Comparison of ENCODE assay signal across 16 cellular contexts in genomic region chrX:107102980-107103379, GRCh38. TPM values are rescaled to one million over a fixed set of nuclear protein-coding genes. Genes with fewer than 3 reads are reported as not detected.
A peak's percentile ranks its signal among the peaks of the same experiment; 100 is the strongest.
DNase-seq lines count a peak whose midpoint lies in the region; ATAC-seq and TF ChIP-seq lines count a peak whose summit lies in the region.
"Had no signal": no experiment of that assay in that cellular context is flagged by ENCODE, and none has a peak within 500 bp of the region (broad histone marks: within the 10 kb centered on the region; RNA-seq: fewer than 3 reads in every experiment).

No MANE protein-coding gene starts in this region.

- H3K9me3 ChIP-seq in IMR-90 (ENCODE audit: control insufficient read depth, insufficient read depth, low read length) (no peaks in the 10 kb centered on the region), adipocyte (ENCODE audit: control insufficient read depth, low read length) (peaks cover 2% of the 10 kb centered on the region), hepatocyte (ENCODE audit: low read depth) (no peaks in the 10 kb centered on the region)

- H4K20me1 ChIP-seq in IMR-90 (ENCODE audit: insufficient read depth, low read length) (no peaks in the 10 kb centered on the region), hepatocyte (ENCODE audit: insufficient read depth, poor library complexity, severe bottlenecking) (no peaks in the 10 kb centered on the region)

- no peak overlapping the region for H2BK20ac ChIP-seq in IMR-90 (ENCODE audit: low read depth, low read length)

- H2AK5ac ChIP-seq in IMR-90 (ENCODE audit: low read depth, low read length): no peak overlapping the region

- H4K8ac ChIP-seq in IMR-90 (ENCODE audit: low read depth in 2 of 2, low read length in 2 of 2): no peak overlapping the region

- peaks cover 0 to 7% of the 10 kb centered on the region in 2 experiments; a peak in 1 of 4 replicates for H3K79me1 ChIP-seq in IMR-90 (ENCODE audit: low read depth in 1 of 2, low read length in 2 of 2)

- no peaks in the 10 kb centered on the region for H3K36me3 ChIP-seq in IMR-90 (ENCODE audit: control insufficient read depth, insufficient read depth, low read length)
- peaks cover 9% of the 10 kb centered on the region for H3K36me3 ChIP-seq in adipocyte (ENCODE audit: control insufficient read depth, insufficient read depth, low read length, severe bottlenecking)
- no peaks in the 10 kb centered on the region for H3K36me3 ChIP-seq in hepatocyte (replicated peaks; ENCODE audit: insufficient read depth, low read depth)

- peaks cover 8% of the 10 kb centered on the region for H3K36me3 Mint-ChIP-seq in Calu3 (ENCODE audit: insufficient read depth, unreplicated experiment)

- in situ Hi-C loops in IMR-90 (cut with MboI; ENCODE audit: low sequenced_read_pairs): no loop called here

- no peak overlapping the region for H4K91ac ChIP-seq in IMR-90 (ENCODE audit: insufficient read depth, low read depth, low read length)

- no peak overlapping the region for H3K14ac ChIP-seq in IMR-90 (replicated peaks; ENCODE audit: low read depth, low read length)

- TF ChIP-seq CTCF in Calu3 (IDR thresholded peaks at IDR 0.05; ENCODE audit: unreplicated experiment): no peak
- 0 out of 2 replicates have a peak, but pooled peaks have one; percentile 11 for TF ChIP-seq CTCF in IMR-90 (conservative IDR thresholded peaks at IDR 0.05; ENCODE audit: low read depth, low read length)
- TF ChIP-seq CTCF in hepatocyte (IDR thresholded peaks at IDR 0.05; ENCODE audit: poor library complexity): peak; percentile 22

- H3K4me1 Mint-ChIP-seq in Calu3 (ENCODE audit: low read depth, unreplicated experiment): peaks cover 11% of the 10 kb centered on the region

- WGBS in IMR-90 (ENCODE audit: extremely low coverage in 2 of 2, insufficient read length in 1 of 2), 2 experiments: no CpG with 5 or more reads among the region's 1 CpG
- WGBS in hepatocyte (ENCODE audit: low lambda C conversion rate, missing lambda C conversion rate): 15% methylated on average over 1 of the region's 1 CpG

- CTCF ChIA-PET in Calu3 (lab: Charles Lee): interaction anchor here (1.1 kb wide), 1 partner anchor 170 kb away, joined by 5 read pairs; no protein-coding TSS in a partner anchor
- CTCF ChIA-PET in IMR-90 (lab: Yijun Ruan, JAX): no interaction called here

- H2AFZ ChIP-seq in IMR-90 (replicated peaks; ENCODE audit: low read length, poor library complexity) (no peak overlapping the region), hepatocyte (no peak overlapping the region)

- no peak overlapping the region for H3K27ac Mint-ChIP-seq in Calu3 (ENCODE audit: unreplicated experiment)

- H3K27me3 Mint-ChIP-seq in Calu3 (ENCODE audit: unreplicated experiment): no peaks in the 10 kb centered on the region

- H3K4me3 ChIP-seq in IMR-90 (ENCODE audit: insufficient read depth, low read depth, low read length) (no peak overlapping the region), adipocyte (ENCODE audit: low read length) (no peak overlapping the region), hepatocyte (no peak overlapping the region)

- H3K9me2 ChIP-seq in hepatocyte (replicated peaks; ENCODE audit: insufficient read depth): no peaks in the 10 kb centered on the region

- H3K4me1 ChIP-seq in IMR-90 (ENCODE audit: control insufficient read depth, insufficient read depth, low read length) (no peaks in the 10 kb centered on the region), adipocyte (ENCODE audit: control insufficient read depth, insufficient read depth, low read length) (no peaks in the 10 kb centered on the region), hepatocyte (ENCODE audit: insufficient read depth) (no peaks in the 10 kb centered on the region)

- ATAC-seq in IMR-90 (ENCODE audit: low read depth): no peak
- no peak for ATAC-seq in HG02763 (IDR thresholded peaks at IDR 0.05; ENCODE audit: unreplicated experiment)
- no peak for ATAC-seq in HG02884 (IDR thresholded peaks at IDR 0.05; ENCODE audit: unreplicated experiment)

- H3K9me3 Mint-ChIP-seq in Calu3 (ENCODE audit: low read depth, unreplicated experiment): no peaks in the 10 kb centered on the region

- TF ChIP-seq POLR2A in IMR-90 (IDR thresholded peaks at IDR 0.05; ENCODE audit: low read depth, low read length): no peak

- H2AK9ac ChIP-seq in IMR-90 (replicated peaks; ENCODE audit: low read depth, low read length, poor library complexity): no peak overlapping the region

- H4K5ac ChIP-seq in IMR-90 (ENCODE audit: low read depth, low read length): no peak overlapping the region

- H2BK15ac ChIP-seq in IMR-90 (ENCODE audit: low read depth, low read length): no peak overlapping the region

- H3K23ac ChIP-seq in IMR-90 (ENCODE audit: low read depth, low read length): no peak overlapping the region

- H3K56ac ChIP-seq in IMR-90 (ENCODE audit: extremely low read depth, insufficient read depth, low read length): no peak overlapping the region

- H3K27ac ChIP-seq in IMR-90 (ENCODE audit: insufficient read depth, low read length): no peak overlapping the region
- H3K27ac ChIP-seq in hepatocyte: no peak overlapping the region

- H3K27me3 ChIP-seq in IMR-90 (ENCODE audit: control insufficient read depth, insufficient read depth, low read length) (no peaks in the 10 kb centered on the region), adipocyte (replicated peaks; ENCODE audit: control insufficient read depth, insufficient read depth, low read length) (no peaks in the 10 kb centered on the region), hepatocyte (no peaks in the 10 kb centered on the region)

- no peak overlapping the region for H3K4ac ChIP-seq in IMR-90 (ENCODE audit: low read depth, low read length)

- BruUV-seq in Calu3 (replicated peaks; lab: Mats Ljungman, UMichigan) (no TSS peak), IMR-90 (replicated peaks; lab: Mats Ljungman, UMichigan) (no TSS peak)

- no peaks in the 10 kb centered on the region for H3K9me1 ChIP-seq in IMR-90 (ENCODE audit: insufficient read depth, low read length)

- POLR2A ChIA-PET in IMR-90 (lab: Charles Lee; ENCODE audit: unreplicated experiment): no interaction called here

- H3K9ac ChIP-seq in IMR-90 (ENCODE audit: low read depth, low read length) (no peak overlapping the region), adipocyte (ENCODE audit: low read length) (no peak overlapping the region)

- H3K4me2 ChIP-seq in IMR-90 (ENCODE audit: low read depth, low read length) (no peak overlapping the region), hepatocyte (no peak overlapping the region)

- intact Hi-C loops in Calu3 (cut with micrococcal nuclease; ENCODE audit: unreplicated experiment) (loop anchor here (1.0 kb wide), 1 partner anchor 169 kb away; no protein-coding TSS in a partner anchor), IMR-90 (cut with micrococcal nuclease) (no loop called here)

- DNase-seq in Calu3 (peak; percentile 2), IMR-90 (peak; percentile 7), adipocyte (ENCODE audit: low read depth) (peak; percentile 6), hepatocyte (ENCODE audit: low spot score) (no peak), midbrain (lab: John Stamatoyannopoulos, UW) (no peak)
- DNase-seq in activated CD8-positive, alpha-beta memory T cell treated with anti-CD3 and anti-CD28 coated beads, Interleukin-2, amount 50 U/mL, for 4 hours: no peak
- DNase-seq: activated CD4-positive, CD25-positive, alpha-beta regulatory T cell treated with anti-CD3 and anti-CD28 coated beads, Interleukin-2, amount 50 U/mL, for 72 hours; activated naive CD4-positive, alpha-beta T cell treated with Interleukin-2 at 50 U/mL for 16 hours; kidney glomerular epithelial cell; NCI-H526; posterior cingulate gyrus; RPMI8226; T-helper 2 cell had no signal

- H3K4me3 Mint-ChIP-seq in Calu3 (ENCODE audit: low read depth, unreplicated experiment): no peak overlapping the region
- H3K4me3 Mint-ChIP-seq: CD14-positive monocyte had no signal

- H3K18ac ChIP-seq in IMR-90 (ENCODE audit: low read depth, low read length): no peak overlapping the region

- no peak overlapping the region for H2BK120ac ChIP-seq in IMR-90 (ENCODE audit: low read depth, low read length)

- no peak overlapping the region for H2BK5ac ChIP-seq in IMR-90 (ENCODE audit: low read depth, low read length, poor library complexity, severe bottlenecking)

- dilution Hi-C loops in IMR-90 (cut with HindIII; ENCODE audit: low sequenced_read_pairs, unreplicated experiment): no loop called here

- H3K79me2 ChIP-seq in hepatocyte: peaks cover 2% of the 10 kb centered on the region

- TF ChIP-seq RAD21 in IMR-90 (IDR thresholded peaks at IDR 0.05; ENCODE audit: low read length): no peak

TF ChIP-seq in IMR-90, 13 proteins besides CTCF, POLR2A, EP300 and RAD21 (continues in another document):
- TF ChIP-seq BHLHE40 (IDR thresholded peaks at IDR 0.05; ENCODE audit: low read depth, low read length): no peak
- no peak for TF ChIP-seq CHD1 (IDR thresholded peaks at IDR 0.05; ENCODE audit: low read depth, low read length)
- TF ChIP-seq MAFK (IDR thresholded peaks at IDR 0.05; ENCODE audit: low read depth, low read length): no peak
- no peak for TF ChIP-seq MXI1 (IDR thresholded peaks at IDR 0.05; ENCODE audit: borderline replicate concordance, low read depth, low read length)
- TF ChIP-seq CEBPB (IDR thresholded peaks at IDR 0.05; ENCODE audit: low read depth, low read length): no peak
- TF ChIP-seq RFX5 (IDR thresholded peaks at IDR 0.05; ENCODE audit: low read depth, low read length): no peak
- no peak for TF ChIP-seq MAZ (IDR thresholded peaks at IDR 0.05; ENCODE audit: borderline replicate concordance, low read depth, low read length)
- TF ChIP-seq ELK1 (IDR thresholded peaks at IDR 0.05; ENCODE audit: borderline replicate concordance, low read depth, low read length): no peak

RNA-seq across cellular contexts. Expression of gene RBM41, which starts 15.6 kb away (rescaled TPM):
- total RNA-seq in Calu3 (2022): 36.0 and 41.1 TPM in 2 replicates
- 8.6 and 11.9 TPM in 2 replicates for total RNA-seq in IMR-90 (2012; rRNA removed)
- 2.8 and 3.9 TPM in 2 replicates for polyA plus RNA-seq in IMR-90 (2012; rRNA removed)
- 0.55 and 0.96 TPM in 2 replicates for polyA plus RNA-seq in IMR-90 (2012; cell fraction: cytosol; rRNA removed)
- 0.33 and 4.0 TPM in 2 replicates for polyA plus RNA-seq in IMR-90 (2012; cell fraction: nucleus; rRNA removed; ENCODE audit: low replicate concordance)
- total RNA-seq in hepatocyte: 11.8 and 11.9 TPM in 2 replicates
- polyA plus RNA-seq in hepatocyte: 10.1 and 14.4 TPM in 2 replicates

Comparison
In these comparisons a context has a peak if more than half of its experiments do, and no peak if none do; other contexts are left out.
1. DNase-seq: peak in Calu3 (single experiment), IMR-90 (single experiment) and adipocyte (single experiment); none in hepatocyte (single experiment), midbrain (single experiment) and activated CD8-positive, alpha-beta memory T cell treated with anti-CD3 and anti-CD28 coated beads, Interleukin-2, amount 50 U/mL, for 4 hours (single experiment).